ENCODE assay signal across 1 cellular context in genomic region chr6:37557645-37558114, GRCh38.
TF ChIP-seq lines count a peak whose summit lies in the region.

No MANE protein-coding gene starts in this region.

TF ChIP-seq in H1, 55 proteins besides CTCF, POLR2A, EP300 and RAD21 (continued from another document):
- TF ChIP-seq SP2 (IDR thresholded peaks at IDR 0.05; ENCODE audit: low read length) (no peak), TBP (IDR thresholded peaks at IDR 0.05; ENCODE audit: low read depth, low read length) (no peak), EGR1 (IDR thresholded peaks at IDR 0.05; ENCODE audit: borderline replicate concordance, low read depth, low read length) (no peak), PHF8 (conservative IDR thresholded peaks at IDR 0.05; ENCODE audit: low read depth, low read length) (no peak), MAX (IDR thresholded peaks at IDR 0.05) (no peak), ATF3 (IDR thresholded peaks at IDR 0.05; ENCODE audit: insufficient read depth, low read depth, low read length) (no peak), SIRT6 (IDR thresholded peaks at IDR 0.05; ENCODE audit: low read length) (no peak), BCL11A (IDR thresholded peaks at IDR 0.05; ENCODE audit: low read depth in 2 of 2, low read length in 2 of 2) (no peak), SRF (IDR thresholded peaks at IDR 0.05; ENCODE audit: low read depth, low read length) (no peak), SUZ12 (IDR thresholded peaks at IDR 0.05; ENCODE audit: low read length) (no peak), CTBP2 (IDR thresholded peaks at IDR 0.05; ENCODE audit: borderline replicate concordance, insufficient read depth, insufficient read length, low read length) (no peak), POLR2AphosphoS5 (IDR thresholded peaks at IDR 0.05; ENCODE audit: low read depth, low read length) (no peak)
